8 cellular contexts compared by ENCODE assay signal in the genomic region with DNA sequence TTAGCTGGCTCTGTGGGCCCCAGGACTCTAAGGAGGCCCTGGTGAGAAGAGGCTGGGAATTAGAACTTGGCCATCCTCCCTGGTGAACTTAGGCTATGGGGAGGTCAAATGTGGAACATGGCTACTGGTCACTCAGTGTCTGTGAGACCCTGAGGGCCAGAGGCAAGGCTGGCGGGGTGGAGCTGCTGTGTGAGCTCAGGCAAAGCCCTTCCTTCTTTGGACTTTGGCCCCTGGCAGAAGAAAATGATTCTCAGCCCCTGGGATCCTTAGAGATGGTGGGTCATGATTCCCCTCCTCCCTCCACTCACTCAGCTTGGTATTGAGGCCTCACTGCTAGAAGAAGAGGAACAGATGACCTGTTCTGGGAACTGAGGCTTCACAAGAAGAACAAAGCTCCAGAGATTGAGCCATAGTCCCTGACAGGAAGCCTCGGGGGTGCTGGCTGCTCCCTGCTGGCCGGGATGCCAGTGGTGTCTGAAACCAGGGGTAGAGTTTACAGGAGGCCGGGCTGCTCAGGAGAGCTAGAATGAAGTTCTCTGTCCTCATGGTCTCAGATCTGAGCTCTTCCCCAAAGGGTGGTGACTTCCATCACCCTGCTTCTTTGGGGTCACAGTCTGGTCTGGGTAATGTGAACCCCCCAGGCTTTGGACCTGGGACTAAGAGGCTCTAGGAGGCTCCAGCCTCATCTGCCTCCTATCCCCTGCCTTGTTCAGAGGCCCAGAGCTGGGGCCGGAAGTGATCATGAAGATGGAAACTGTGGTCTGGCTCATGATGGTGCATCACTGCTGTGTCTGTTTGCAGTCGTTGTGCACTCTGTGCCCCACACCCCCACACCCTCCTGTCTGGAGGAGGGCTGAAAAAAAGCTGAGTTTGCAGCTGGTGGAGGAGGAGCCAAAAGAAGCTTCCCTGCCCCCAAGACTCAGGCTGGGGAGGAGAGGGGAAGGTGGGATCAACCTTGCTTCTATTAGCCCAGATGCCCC. TPM values are rescaled to one million over a fixed set of nuclear protein-coding genes. Genes with fewer than 3 reads are reported as not detected.
DNase-seq lines count a peak whose midpoint lies in the region; ATAC-seq and TF ChIP-seq lines count a peak whose summit lies in the region.

No MANE protein-coding gene starts in this region.

- CTCF ChIA-PET in PC-9 (lab: Charles Lee), result interaction anchor here (1.3 kb wide), 1 partner anchor 10 kb away, joined by 3 read pairs; no protein-coding TSS in a partner anchor

- no peak overlapping the region for H2AFZ ChIP-seq in PC-9

- peaks cover 77% of the 10 kb centered on the region for H3K4me1 ChIP-seq in PC-9 (replicated peaks; ENCODE audit: insufficient read depth)
- H3K4me1 ChIP-seq in cardiac muscle cell (ENCODE audit: low read depth), result peaks cover 32% of the 10 kb centered on the region

- peak overlapping the region; percentile 70 for H3K4me2 ChIP-seq in PC-9

- intact Hi-C loops in PC-9 (cut with micrococcal nuclease; ENCODE audit: unreplicated experiment), result loop anchor here (10.0 kb wide), 3 partner anchors 74 to 776 kb away; a partner anchor contains a TSS

- H3K9me3 ChIP-seq in PC-9 (ENCODE audit: insufficient read depth, low read depth), result no peaks in the 10 kb centered on the region
- no peaks in the 10 kb centered on the region for H3K9me3 ChIP-seq in cardiac muscle cell (ENCODE audit: low read depth)

- no TSS peak for BruUV-seq in PC-9 (replicated peaks; lab: Mats Ljungman, UMichigan)

- peaks cover 14% of the 10 kb centered on the region for H3K36me3 ChIP-seq in GM06990 (ENCODE audit: control insufficient read depth, insufficient read depth, low read length)
- H3K36me3 ChIP-seq in PC-9 (ENCODE audit: low read depth), result peaks cover 10% of the 10 kb centered on the region; the same call in 1 of the 2 replicates
- peaks cover 6% of the 10 kb centered on the region for H3K36me3 ChIP-seq in cardiac muscle cell

- H3K4me3 ChIP-seq in GM06990 (replicated peaks; ENCODE audit: low read depth, low read length) (no peak overlapping the region), PC-9 (no peak overlapping the region), cardiac muscle cell (no peak overlapping the region), skeletal muscle cell (ENCODE audit: low read depth, low read length) (peak overlapping the region; percentile 49)

- peak; percentile 76 for DNase-seq in GM06990 (ENCODE audit: extremely low read depth, insufficient read length)
- DNase-seq in PC-9, result no peak
- DNase-seq in activated gamma-delta T cell treated with anti-CD3 and anti-CD28 coated beads, Interleukin-2, amount 50 U/mL, for 16 hours (ENCODE audit: low read depth), result peak; percentile 77
- DNase-seq in cardiac muscle cell (ENCODE audit: low read depth in 1 of 2, low spot score in 1 of 2), result peak in 1 of 2 donors; percentile 88
- no peak for DNase-seq in skeletal muscle cell (ENCODE audit: low read depth)
- no peak for DNase-seq in globus pallidus (ENCODE audit: low spot score)
- DNase-seq in NCI-H748 treated with DMSO at 0.1 percent for 48 hours (lab: John Stamatoyannopoulos, UW), result no peak

- no peaks in the 10 kb centered on the region for H3K9me2 ChIP-seq in PC-9 (ENCODE audit: insufficient read depth)

- no peak for TF ChIP-seq CTCF in GM06990 (IDR thresholded peaks at IDR 0.05; ENCODE audit: insufficient read depth, low read length, poor library complexity, severe bottlenecking)
- TF ChIP-seq CTCF in PC-9 (conservative IDR thresholded peaks at IDR 0.05), result no peak
- TF ChIP-seq CTCF in cardiac muscle cell (IDR thresholded peaks at IDR 0.05; ENCODE audit: low read depth, low read length), result peak; percentile 32

- no peaks in the 10 kb centered on the region for H4K20me1 ChIP-seq in PC-9 (ENCODE audit: insufficient read depth)

- peaks cover 16% of the 10 kb centered on the region; the same call in 1 of the 2 replicates for H3K79me2 ChIP-seq in PC-9 (ENCODE audit: low read depth)

- POLR2A ChIA-PET in PC-9 (lab: Charles Lee; ENCODE audit: unreplicated experiment), result interaction anchor here (0.5 to 1.1 kb wide), 3 partner anchors 9 to 774 kb away, joined by 3 to 7 read pairs (median 5); no protein-coding TSS in a partner anchor

- peak; percentile 43 for ATAC-seq in HG02759 (IDR thresholded peaks at IDR 0.05; ENCODE audit: unreplicated experiment)

- H3K27me3 ChIP-seq in GM06990 (replicated peaks; ENCODE audit: control insufficient read depth, insufficient read depth, low read length) (no peaks in the 10 kb centered on the region), PC-9 (ENCODE audit: insufficient read depth, low read depth) (no peaks in the 10 kb centered on the region), cardiac muscle cell (no peaks in the 10 kb centered on the region)

- H3K27ac ChIP-seq in PC-9 (peak overlapping the region; percentile 98), cardiac muscle cell (peak overlapping the region; percentile 87)

- peaks cover 66% of the 10 kb centered on the region for H3F3A ChIP-seq in PC-9 (ENCODE audit: insufficient read depth, low read depth)

RNA-seq across cellular contexts. Expression of a gene that starts 0.9 kb away (rescaled TPM):
- total RNA-seq in PC-9 (2021) (6.2 and 7.3 TPM in 2 replicates), cardiac muscle cell (1.3 and 3.4 TPM in 2 replicates)
- polyA plus RNA-seq in cardiac muscle cell, result 0.98 and 2.1 TPM in 2 replicates

RNA-seq across cellular contexts. Expression of a gene that starts 2.1 kb away (rescaled TPM):
- total RNA-seq in PC-9 (2021) (2.8 and 4.3 TPM in 2 replicates), cardiac muscle cell (0.32 TPM in 1 of 2 replicates, not detected in the other)
- polyA plus RNA-seq in cardiac muscle cell, result 0.43 and 0.95 TPM in 2 replicates

RNA-seq across cellular contexts. Expression of a gene that starts 9.1 kb away (rescaled TPM):
- total RNA-seq in PC-9 (2021) (12.7 and 13.0 TPM in 2 replicates), cardiac muscle cell (6.2 and 9.5 TPM in 2 replicates)
- 6.3 and 12.4 TPM in 2 replicates for polyA plus RNA-seq in cardiac muscle cell

RNA-seq across cellular contexts. Expression of a gene that starts 21.3 kb away (rescaled TPM):
- 0.70 and 1.3 TPM in 2 replicates for total RNA-seq in PC-9 (2021)
- total RNA-seq in cardiac muscle cell, result 0.32 and 0.98 TPM in 2 replicates
- polyA plus RNA-seq in cardiac muscle cell, result 1.4 and 1.5 TPM in 2 replicates

RNA-seq across cellular contexts. Expression of a gene that starts 33.8 kb away (rescaled TPM):
- 0.28 and 0.83 TPM in 2 replicates for total RNA-seq in PC-9 (2021)
- 0.53 and 0.66 TPM in 2 replicates for total RNA-seq in cardiac muscle cell
- polyA plus RNA-seq in cardiac muscle cell, result 0.65 and 0.97 TPM in 2 replicates

Comparison
In these comparisons a context has a peak if more than half of its experiments do, and no peak if none do; other contexts are left out.
1. DNase-seq: peak in GM06990 (single experiment) and activated gamma-delta T cell treated with anti-CD3 and anti-CD28 coated beads, Interleukin-2, amount 50 U/mL, for 16 hours (single experiment); none in PC-9 (0 of 2), skeletal muscle cell (single experiment), globus pallidus (single experiment) and NCI-H748 treated with DMSO at 0.1 percent for 48 hours (single experiment).